20 cellular contexts compared by ENCODE assay signal in genomic region chr10:34866848-34867247, GRCh38. TPM values are rescaled to one million over a fixed set of nuclear protein-coding genes. Genes with fewer than 3 reads are reported as not detected.
DNase-seq lines count a peak whose midpoint lies in the region; ATAC-seq and TF ChIP-seq lines count a peak whose summit lies in the region.
"Had no signal": no experiment of that assay in that cellular context is flagged by ENCODE, and none has a peak within 500 bp of the region (broad histone marks: within the 10 kb centered on the region; RNA-seq: fewer than 3 reads in every experiment).

No MANE protein-coding gene starts in this region.

- no peak for TF ChIP-seq CTCF in GM06990 (IDR thresholded peaks at IDR 0.05; ENCODE audit: insufficient read depth, low read length, poor library complexity, severe bottlenecking)
- TF ChIP-seq CTCF in mucosa of descending colon (IDR thresholded peaks at IDR 0.05) = no peak
- no peak for TF ChIP-seq CTCF in upper lobe of right lung (IDR thresholded peaks at IDR 0.05)

- peaks cover 11% of the 10 kb centered on the region for H3K27me3 Mint-ChIP-seq in activated CD4-positive, alpha-beta memory T cell treated with anti-CD3 and anti-CD28 coated beads for 36 hours
- H3K27me3 Mint-ChIP-seq in activated naive CD4-positive, alpha-beta T cell treated with anti-CD3 and anti-CD28 coated beads, Interleukin-2, amount 10 ng/mL, durations not matched to agents 7 days and 5 days = peaks cover 6% of the 10 kb centered on the region

- no peaks in the 10 kb centered on the region for H3K9me3 Mint-ChIP-seq in activated CD4-positive, alpha-beta memory T cell treated with anti-CD3 and anti-CD28 coated beads for 36 hours
- H3K9me3 Mint-ChIP-seq in activated naive CD4-positive, alpha-beta T cell treated with anti-CD3 and anti-CD28 coated beads, Interleukin-2, amount 10 ng/mL, durations not matched to agents 7 days and 5 days = no peaks in the 10 kb centered on the region
- H3K9me3 Mint-ChIP-seq: activated naive CD8-positive, alpha-beta T cell treated with anti-CD3 and anti-CD28 coated beads, Interleukin-2, amount 10 ng/mL, durations not matched to agents 7 days and 5 days; memory B cell; T-helper 1 cell treated with Interleukin-12 subunit alpha and Interleukin-12 subunit beta and Interleukin-4 antibody, amounts not matched to agents 30 μg/mL and 1 μg/mL, for 36 hours had no signal

- in situ Hi-C loops in KBM-7 (cut with MboI; ENCODE audit: low pct_unique_long_range_greater_than_20kb, low sequenced_read_pairs) = no loop called here

- no peaks in the 10 kb centered on the region for H3K36me3 ChIP-seq in GM06990 (ENCODE audit: control insufficient read depth, insufficient read depth, low read length)
- no peaks in the 10 kb centered on the region for H3K36me3 ChIP-seq in mucosa of descending colon (ENCODE audit: low read depth)
- no peaks in the 10 kb centered on the region for H3K36me3 ChIP-seq in upper lobe of right lung
- H3K36me3 ChIP-seq: neutrophil, upper lobe of left lung had no signal

- no peaks in the 10 kb centered on the region for H3K36me3 Mint-ChIP-seq in activated CD4-positive, alpha-beta memory T cell treated with anti-CD3 and anti-CD28 coated beads for 36 hours
- no peaks in the 10 kb centered on the region for H3K36me3 Mint-ChIP-seq in activated naive CD4-positive, alpha-beta T cell treated with anti-CD3 and anti-CD28 coated beads, Interleukin-2, amount 10 ng/mL, durations not matched to agents 7 days and 5 days
- H3K36me3 Mint-ChIP-seq: activated naive CD8-positive, alpha-beta T cell treated with anti-CD3 and anti-CD28 coated beads, Interleukin-2, amount 10 ng/mL, durations not matched to agents 7 days and 5 days; memory B cell had no signal

- no peak overlapping the region for H3K4me3 ChIP-seq in GM06990 (replicated peaks; ENCODE audit: low read depth, low read length)
- H3K4me3 ChIP-seq in mucosa of descending colon = no peak overlapping the region
- no peak overlapping the region for H3K4me3 ChIP-seq in upper lobe of right lung
- H3K4me3 ChIP-seq: upper lobe of left lung had no signal

- DNase-seq in GM06990 (ENCODE audit: extremely low read depth, insufficient read length) (peak; percentile 36), KBM-7 (peak; percentile 24), RPMI8226 (peak; percentile 36), mucosa of descending colon (peak; percentile 41 to 52 (median 52)), upper lobe of right lung (no peak), NCI-H2107 treated with DMSO at 0.1 percent for 48 hours (lab: John Stamatoyannopoulos, UW; ENCODE audit: unreplicated experiment) (no peak)
- DNase-seq in activated CD4-positive, alpha-beta memory T cell treated with anti-CD3 and anti-CD28 coated beads for 36 hours = no peak
- no peak for DNase-seq in activated naive CD4-positive, alpha-beta T cell treated with anti-CD3 and anti-CD28 coated beads, Interleukin-2, amount 10 ng/mL, durations not matched to agents 7 days and 5 days
- DNase-seq: activated CD4-positive, alpha-beta T cell treated with anti-CD3 and anti-CD28 coated beads for 36 hours; activated naive CD8-positive, alpha-beta T cell treated with anti-CD3 and anti-CD28 coated beads, Interleukin-2, amount 10 ng/mL, durations not matched to agents 7 days and 5 days; activated T-cell treated with anti-CD3 and anti-CD28 coated beads, Interleukin-2, amount 50 U/mL, for 1 hour; C1 segment of cervical spinal cord; caudate nucleus; foreskin keratinocyte; stimulated activated CD4-positive, alpha-beta T cell treated with anti-CD3 and anti-CD28 coated beads, Interleukin-4, amount 100 ng/mL, for 1 hour had no signal

- POLR2A ChIA-PET in activated CD4-positive, alpha-beta memory T cell treated with anti-CD3 and anti-CD28 coated beads for 36 hours (lab: Charles Lee) = no interaction called here

- no peaks in the 10 kb centered on the region for H3K4me1 Mint-ChIP-seq in activated CD4-positive, alpha-beta memory T cell treated with anti-CD3 and anti-CD28 coated beads for 36 hours (ENCODE audit: low read depth)
- H3K4me1 Mint-ChIP-seq in activated naive CD4-positive, alpha-beta T cell treated with anti-CD3 and anti-CD28 coated beads, Interleukin-2, amount 10 ng/mL, durations not matched to agents 7 days and 5 days = peaks cover 8% of the 10 kb centered on the region
- H3K4me1 Mint-ChIP-seq: memory B cell had no signal

- no peaks in the 10 kb centered on the region for H3K27me3 ChIP-seq in GM06990 (replicated peaks; ENCODE audit: control insufficient read depth, insufficient read depth, low read length)
- H3K27me3 ChIP-seq in upper lobe of right lung = no peaks in the 10 kb centered on the region
- H3K27me3 ChIP-seq: foreskin keratinocyte, neutrophil, upper lobe of left lung had no signal

- peaks cover 7% of the 10 kb centered on the region for H3K4me1 ChIP-seq in mucosa of descending colon (ENCODE audit: low read depth)
- no peaks in the 10 kb centered on the region for H3K4me1 ChIP-seq in upper lobe of right lung

- H3K9me3 ChIP-seq in mucosa of descending colon = no peaks in the 10 kb centered on the region
- no peaks in the 10 kb centered on the region for H3K9me3 ChIP-seq in upper lobe of right lung
- H3K9me3 ChIP-seq: neutrophil, upper lobe of left lung had no signal

- no peak overlapping the region for H3K27ac Mint-ChIP-seq in activated CD4-positive, alpha-beta memory T cell treated with anti-CD3 and anti-CD28 coated beads for 36 hours
- no peak overlapping the region for H3K27ac Mint-ChIP-seq in activated naive CD4-positive, alpha-beta T cell treated with anti-CD3 and anti-CD28 coated beads, Interleukin-2, amount 10 ng/mL, durations not matched to agents 7 days and 5 days
- H3K27ac Mint-ChIP-seq: activated CD4-positive, alpha-beta T cell treated with anti-CD3 and anti-CD28 coated beads for 36 hours; activated naive CD8-positive, alpha-beta T cell treated with anti-CD3 and anti-CD28 coated beads, Interleukin-2, amount 10 ng/mL, durations not matched to agents 7 days and 5 days; memory B cell; T-helper 1 cell treated with Interleukin-12 subunit alpha and Interleukin-12 subunit beta and Interleukin-4 antibody, amounts not matched to agents 30 μg/mL and 1 μg/mL, for 36 hours had no signal

- no peak overlapping the region for H3K27ac ChIP-seq in upper lobe of right lung
- H3K27ac ChIP-seq: foreskin keratinocyte, neutrophil, upper lobe of left lung had no signal

- H3K4me3 Mint-ChIP-seq in activated CD4-positive, alpha-beta memory T cell treated with anti-CD3 and anti-CD28 coated beads for 36 hours = no peak overlapping the region
- no peak overlapping the region for H3K4me3 Mint-ChIP-seq in activated naive CD4-positive, alpha-beta T cell treated with anti-CD3 and anti-CD28 coated beads, Interleukin-2, amount 10 ng/mL, durations not matched to agents 7 days and 5 days
- H3K4me3 Mint-ChIP-seq: activated CD4-positive, alpha-beta T cell treated with anti-CD3 and anti-CD28 coated beads for 36 hours; activated naive CD8-positive, alpha-beta T cell treated with anti-CD3 and anti-CD28 coated beads, Interleukin-2, amount 10 ng/mL, durations not matched to agents 7 days and 5 days; memory B cell; T-helper 1 cell treated with Interleukin-12 subunit alpha and Interleukin-12 subunit beta and Interleukin-4 antibody, amounts not matched to agents 30 μg/mL and 1 μg/mL, for 36 hours had no signal

- CTCF ChIA-PET in activated CD4-positive, alpha-beta memory T cell treated with anti-CD3 and anti-CD28 coated beads for 36 hours (lab: Charles Lee) = no interaction called here
- CTCF ChIA-PET in activated naive CD4-positive, alpha-beta T cell treated with anti-CD3 and anti-CD28 coated beads, Interleukin-2, amount 10 ng/mL, durations not matched to agents 7 days and 5 days (lab: Charles Lee) = no interaction called here

- intact Hi-C loops in mucosa of descending colon (cut with DNase I, micrococcal nuclease) (no loop called here), upper lobe of right lung (cut with DNase I) (no loop called here)
- intact Hi-C loops in activated CD4-positive, alpha-beta memory T cell treated with anti-CD3 and anti-CD28 coated beads for 36 hours (cut with micrococcal nuclease) = no loop called here

- ATAC-seq in mucosa of descending colon = peak; percentile 67
- no peak for ATAC-seq in upper lobe of right lung
- ATAC-seq: activated CD4-positive, alpha-beta T cell treated with anti-CD3 and anti-CD28 coated beads for 36 hours; foreskin keratinocyte; sciatic nerve had no signal

RNA-seq across cellular contexts. Expression of gene PARD3, which starts 51.8 kb away (rescaled TPM):
- total RNA-seq in mucosa of descending colon = 10 to 100 TPM; 39.5 to 87.9 (median 47.0) TPM
- 38.5 TPM for total RNA-seq in upper lobe of right lung
- total RNA-seq in activated CD4-positive, alpha-beta memory T cell treated with anti-CD3 and anti-CD28 coated beads for 36 hours = 1 to 10 TPM in 1 of 2 experiments, under 1 TPM in 1; 0.93 to 1.2 TPM

Comparison
In these comparisons a context has a peak if more than half of its experiments do, and no peak if none do; other contexts are left out.
1. DNase-seq: peak in GM06990 (single experiment), KBM-7 (single experiment), RPMI8226 (single experiment) and mucosa of descending colon (3 of 3); none in upper lobe of right lung (single experiment), NCI-H2107 treated with DMSO at 0.1 percent for 48 hours (single experiment), activated CD4-positive, alpha-beta memory T cell treated with anti-CD3 and anti-CD28 coated beads for 36 hours (single experiment) and activated naive CD4-positive, alpha-beta T cell treated with anti-CD3 and anti-CD28 coated beads, Interleukin-2, amount 10 ng/mL, durations not matched to agents 7 days and 5 days (single experiment).
2. RNA of gene PARD3, which starts 51.8 kb away (total RNA-seq): 39.5 to 87.9 TPM in mucosa of descending colon and 38.5 TPM in upper lobe of right lung (single experiment); 0.93 to 1.2 TPM in activated CD4-positive, alpha-beta memory T cell treated with anti-CD3 and anti-CD28 coated beads for 36 hours; every median in the first group is over 10 times any median in the second.